In the genomic region with DNA sequence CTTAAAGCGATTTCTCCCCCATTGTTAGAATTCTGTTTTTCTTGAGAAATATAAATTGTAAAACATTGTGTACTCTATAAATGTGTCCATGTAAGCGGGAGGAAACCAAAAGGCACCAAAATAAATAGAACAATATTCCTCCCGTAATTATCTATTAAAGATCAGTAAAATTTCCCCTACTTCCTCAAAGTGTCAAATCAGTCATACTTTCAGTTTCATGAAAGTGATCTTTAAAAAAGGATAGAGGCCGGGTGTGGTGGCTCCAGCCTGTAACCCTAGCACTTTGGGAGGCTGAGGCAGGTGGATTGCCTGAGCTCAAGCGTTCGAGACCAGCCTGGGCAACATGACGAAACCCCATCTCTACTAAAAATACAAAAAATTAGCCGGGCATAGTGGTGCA, we compare ENCODE assay signal across 30 cellular contexts.
DNase-seq lines count a peak whose midpoint lies in the region; ATAC-seq and TF ChIP-seq lines count a peak whose summit lies in the region.
"Had no signal": no experiment of that assay in that cellular context is flagged by ENCODE, and none has a peak within 500 bp of the region (broad histone marks: within the 10 kb centered on the region; RNA-seq: fewer than 3 reads in every experiment).

No MANE protein-coding gene starts in this region.

- H4K20me1 ChIP-seq in OCI-LY3 (ENCODE audit: insufficient read depth, low read length), result no peaks in the 10 kb centered on the region

- no peak for TF ChIP-seq CTCF in Calu3 (IDR thresholded peaks at IDR 0.05; ENCODE audit: unreplicated experiment)
- no peak for TF ChIP-seq CTCF in OCI-LY3 (IDR thresholded peaks at IDR 0.05; ENCODE audit: low read depth, low read length)
- TF ChIP-seq CTCF in progenitor cell of endocrine pancreas (IDR thresholded peaks at IDR 0.05; ENCODE audit: unreplicated experiment), result no peak

- peak overlapping the region; percentile 46 for H3K27ac Mint-ChIP-seq in Calu3 (ENCODE audit: unreplicated experiment)
- H3K27ac Mint-ChIP-seq in progenitor cell of endocrine pancreas, result no peak overlapping the region
- H3K27ac Mint-ChIP-seq: activated CD4-positive, alpha-beta T cell treated with anti-CD3 and anti-CD28 coated beads for 36 hours; activated CD8-positive, alpha-beta T cell treated with anti-CD3 and anti-CD28 coated beads for 36 hours; activated T-helper 1 cell treated with anti-CD3 and anti-CD28 coated beads, Interleukin-12 subunit alpha, Interleukin-12 subunit beta, Interleukin-2, Interleukin-4 antibody, amounts not matched to agents 30 ng/mL and 10 ng/mL and 1 ng/mL, durations not matched to agents 14 hours and 24 hours and 36 hours; CD4-positive, CD25-positive, alpha-beta regulatory T cell; nephron progenitor cell; stimulated activated memory B cell treated with anti-CD40 and anti-IgM and Interleukin-4, amounts not matched to agents 10 μg/mL and 1 μg/mL and 100 μg/mL, for 72 hours; T-helper 2 cell treated with Interferon-gamma antibody and Interleukin-4, amounts not matched to agents 5 μg/mL and 100 μg/mL, for 36 hours had no signal

- no peaks in the 10 kb centered on the region for H3K27me3 ChIP-seq in OCI-LY3 (ENCODE audit: low read depth, low read length)
- H3K27me3 ChIP-seq: Peyer's patch, upper lobe of right lung had no signal

- H3K4me1 Mint-ChIP-seq in Calu3 (ENCODE audit: low read depth, unreplicated experiment), result peaks cover 67% of the 10 kb centered on the region
- H3K4me1 Mint-ChIP-seq in progenitor cell of endocrine pancreas (ENCODE audit: low read depth), result peaks cover 59% of the 10 kb centered on the region
- H3K4me1 Mint-ChIP-seq: activated CD4-positive, alpha-beta T cell treated with anti-CD3 and anti-CD28 coated beads for 36 hours; CD4-positive, CD25-positive, alpha-beta regulatory T cell; stimulated activated memory B cell treated with anti-CD40 and anti-IgM and Interleukin-4, amounts not matched to agents 10 μg/mL and 1 μg/mL and 100 μg/mL, for 72 hours had no signal

- no TSS peak for BruUV-seq in Calu3 (replicated peaks; lab: Mats Ljungman, UMichigan)

- H3K36me3 Mint-ChIP-seq in Calu3 (ENCODE audit: insufficient read depth, unreplicated experiment), result peaks cover 17% of the 10 kb centered on the region
- H3K36me3 Mint-ChIP-seq in progenitor cell of endocrine pancreas (ENCODE audit: insufficient read depth), result peaks cover 22% of the 10 kb centered on the region
- H3K36me3 Mint-ChIP-seq: CD4-positive, CD25-positive, alpha-beta regulatory T cell; stimulated activated memory B cell treated with anti-CD40 and anti-IgM and Interleukin-4, amounts not matched to agents 10 μg/mL and 1 μg/mL and 100 μg/mL, for 72 hours had no signal

- peak overlapping the region; percentile 19 for H3K4me2 ChIP-seq in OCI-LY3 (ENCODE audit: low read length)

- no peak overlapping the region for H3K9ac ChIP-seq in OCI-LY3 (ENCODE audit: low read length)

- DNase-seq in Calu3, result no peak
- no peak for DNase-seq in progenitor cell of endocrine pancreas (ENCODE audit: low spot score, unreplicated experiment)
- DNase-seq in amygdala (lab: John Stamatoyannopoulos, UW), result no peak
- no peak for DNase-seq in effector CD8-positive, alpha-beta T cell (lab: John Stamatoyannopoulos, UW)
- DNase-seq: activated CD4-positive, alpha-beta T cell treated with anti-CD3 and anti-CD28 coated beads for 36 hours; activated CD8-positive, alpha-beta memory T cell treated with anti-CD3 and anti-CD28 coated beads, Interleukin-2, amount 50 U/mL, for 48 hours; activated CD8-positive, alpha-beta T cell treated with anti-CD3 and anti-CD28 coated beads for 36 hours; activated naive CD4-positive, alpha-beta T cell treated with Interleukin-2 at 50 U/mL for 16 hours; CD4-positive, CD25-positive, alpha-beta regulatory T cell; central memory CD4-positive, alpha-beta T cell; glutamatergic neuron; HCEC 1CT; MG63; NCI-H1417; NCI-H2029; NCI-H524 treated with DMSO at 0.1 percent for 48 hours; nephron progenitor cell; Peyer's patch; SHP77 treated with DMSO at 0.1 percent for 48 hours; substantia nigra; upper lobe of right lung had no signal

- no peaks in the 10 kb centered on the region for H3K27me3 Mint-ChIP-seq in Calu3 (ENCODE audit: unreplicated experiment)
- H3K27me3 Mint-ChIP-seq in progenitor cell of endocrine pancreas, result no peaks in the 10 kb centered on the region
- H3K27me3 Mint-ChIP-seq: stimulated activated memory B cell treated with anti-CD40 and anti-IgM and Interleukin-4, amounts not matched to agents 10 μg/mL and 1 μg/mL and 100 μg/mL, for 72 hours had no signal

- intact Hi-C loops in Calu3 (cut with micrococcal nuclease; ENCODE audit: unreplicated experiment), result loop anchor here (10.0 kb wide), 1 partner anchor 520 kb away; no protein-coding TSS in a partner anchor

- no peak overlapping the region for H3K4me3 ChIP-seq in OCI-LY3 (ENCODE audit: low read length)
- H3K4me3 ChIP-seq: K562, MG63, Peyer's patch, upper lobe of right lung had no signal

- ATAC-seq in GM19395 (IDR thresholded peaks at IDR 0.05; ENCODE audit: unreplicated experiment), result peak; percentile 67
- peak; percentile 47 for ATAC-seq in HG03103 (IDR thresholded peaks at IDR 0.05; ENCODE audit: low read depth, unreplicated experiment)
- no peak for ATAC-seq in GM21423 (IDR thresholded peaks at IDR 0.05; ENCODE audit: unreplicated experiment)
- ATAC-seq: activated CD4-positive, alpha-beta T cell treated with anti-CD3 and anti-CD28 coated beads for 36 hours; activated CD8-positive, alpha-beta T cell treated with anti-CD3 and anti-CD28 coated beads for 36 hours; K562; stimulated activated memory B cell treated with anti-CD40 and anti-IgM and Interleukin-4, amounts not matched to agents 10 μg/mL and 1 μg/mL and 100 μg/mL, for 72 hours; upper lobe of right lung had no signal

- no peak overlapping the region for H2AFZ ChIP-seq in OCI-LY3 (ENCODE audit: low read depth, low read length)

- H3K9me3 Mint-ChIP-seq in Calu3 (ENCODE audit: low read depth, unreplicated experiment), result no peaks in the 10 kb centered on the region
- no peaks in the 10 kb centered on the region for H3K9me3 Mint-ChIP-seq in progenitor cell of endocrine pancreas (ENCODE audit: low read depth)
- H3K9me3 Mint-ChIP-seq: activated CD8-positive, alpha-beta T cell treated with anti-CD3 and anti-CD28 coated beads for 36 hours; activated T-helper 1 cell treated with anti-CD3 and anti-CD28 coated beads, Interleukin-12 subunit alpha, Interleukin-12 subunit beta, Interleukin-2, Interleukin-4 antibody, amounts not matched to agents 30 ng/mL and 10 ng/mL and 1 ng/mL, durations not matched to agents 14 hours and 24 hours and 36 hours; nephron progenitor cell; stimulated activated memory B cell treated with anti-CD40 and anti-IgM and Interleukin-4, amounts not matched to agents 10 μg/mL and 1 μg/mL and 100 μg/mL, for 72 hours; T-helper 2 cell treated with Interferon-gamma antibody and Interleukin-4, amounts not matched to agents 5 μg/mL and 100 μg/mL, for 36 hours had no signal

- H3K27ac ChIP-seq in OCI-LY3 (ENCODE audit: low read length), result no peak overlapping the region
- H3K27ac ChIP-seq: Peyer's patch, upper lobe of right lung, VCaP had no signal

- peaks cover 11% of the 10 kb centered on the region for H3K4me1 ChIP-seq in OCI-LY3 (ENCODE audit: low read length)
- H3K4me1 ChIP-seq: Peyer's patch had no signal

- H3K9me3 ChIP-seq in OCI-LY3 (ENCODE audit: insufficient read depth, low read length), result no peaks in the 10 kb centered on the region
- H3K9me3 ChIP-seq: MG63, Peyer's patch, upper lobe of right lung had no signal

- peak overlapping the region; percentile 7 for H3K4me3 Mint-ChIP-seq in Calu3 (ENCODE audit: low read depth, unreplicated experiment)
- no peak overlapping the region for H3K4me3 Mint-ChIP-seq in progenitor cell of endocrine pancreas (ENCODE audit: low read depth)
- H3K4me3 Mint-ChIP-seq: activated CD4-positive, alpha-beta T cell treated with anti-CD3 and anti-CD28 coated beads for 36 hours; activated CD8-positive, alpha-beta T cell treated with anti-CD3 and anti-CD28 coated beads for 36 hours; activated T-helper 1 cell treated with anti-CD3 and anti-CD28 coated beads, Interleukin-12 subunit alpha, Interleukin-12 subunit beta, Interleukin-2, Interleukin-4 antibody, amounts not matched to agents 30 ng/mL and 10 ng/mL and 1 ng/mL, durations not matched to agents 14 hours and 24 hours and 36 hours; CD4-positive, CD25-positive, alpha-beta regulatory T cell; nephron progenitor cell; stimulated activated memory B cell treated with anti-CD40 and anti-IgM and Interleukin-4, amounts not matched to agents 10 μg/mL and 1 μg/mL and 100 μg/mL, for 72 hours; T-helper 2 cell treated with Interferon-gamma antibody and Interleukin-4, amounts not matched to agents 5 μg/mL and 100 μg/mL, for 36 hours had no signal

- no peaks in the 10 kb centered on the region for H3K79me2 ChIP-seq in OCI-LY3 (ENCODE audit: low read length)

- CTCF ChIA-PET in Calu3 (lab: Charles Lee), result interaction anchor here (0.6 to 1.2 kb wide), 3 partner anchors 101 to 283 kb away, joined by 4 read pairs; no protein-coding TSS in a partner anchor

- H3K36me3 ChIP-seq in OCI-LY3 (replicated peaks; ENCODE audit: low read depth, low read length), result no peaks in the 10 kb centered on the region
- H3K36me3 ChIP-seq: MG63, Peyer's patch, upper lobe of right lung had no signal
